Comparison of ENCODE assay signal across 9 cellular contexts in genomic region chr2:127640082-127641072, GRCh38. TPM values are rescaled to one million over a fixed set of nuclear protein-coding genes. Genes with fewer than 3 reads are reported as not detected.
A peak's percentile ranks its signal among the peaks of the same experiment; 100 is the strongest.
DNase-seq lines count a peak whose midpoint lies in the region; ATAC-seq lines count a peak whose summit lies in the region.
"Had no signal": no experiment of that assay in that cellular context is flagged by ENCODE, and none has a peak within 500 bp of the region (broad histone marks: within the 10 kb centered on the region; RNA-seq: fewer than 3 reads in every experiment).

No MANE protein-coding gene starts in this region.

- no peaks in the 10 kb centered on the region for H3K27me3 Mint-ChIP-seq in activated naive CD4-positive, alpha-beta T cell treated with anti-CD3 and anti-CD28 coated beads for 36 hours (ENCODE audit: low read depth)

- peak overlapping the region; percentile 75 for H3K27ac ChIP-seq in muscle layer of colon (ENCODE audit: low read depth, low read length)

- DNase-seq in activated naive CD4-positive, alpha-beta T cell treated with anti-CD3 and anti-CD28 coated beads for 36 hours, result peak; percentile 65
- DNase-seq in G401 (ENCODE audit: low spot score) (no peak), NCI-H748 (lab: John Stamatoyannopoulos, UW; ENCODE audit: unreplicated experiment) (no peak), NCI-H526 treated with DMSO at 0.1 percent for 48 hours (lab: John Stamatoyannopoulos, UW) (no peak)

- H3K9ac ChIP-seq in muscle layer of colon (ENCODE audit: low read length), result no peak overlapping the region

- CTCF ChIA-PET in activated naive CD4-positive, alpha-beta T cell treated with anti-CD3 and anti-CD28 coated beads for 36 hours (lab: Charles Lee), result interaction anchor here (0.5 to 3.7 kb wide), 7 partner anchors 10 to 161 kb away, joined by 3 to 30 read pairs (median 3); no protein-coding TSS in a partner anchor

- peak overlapping the region; percentile 71 for H3K27ac Mint-ChIP-seq in activated naive CD4-positive, alpha-beta T cell treated with anti-CD3 and anti-CD28 coated beads for 36 hours

- peak; percentile 67 for ATAC-seq in GM18511 (IDR thresholded peaks at IDR 0.05; ENCODE audit: unreplicated experiment)
- ATAC-seq in HG03520 (IDR thresholded peaks at IDR 0.05; ENCODE audit: unreplicated experiment), result peak; percentile 37
- ATAC-seq in HG02623 (IDR thresholded peaks at IDR 0.05; ENCODE audit: unreplicated experiment), result no peak
- ATAC-seq: Panc1 had no signal

- peaks cover 54% of the 10 kb centered on the region for H3K4me1 Mint-ChIP-seq in activated naive CD4-positive, alpha-beta T cell treated with anti-CD3 and anti-CD28 coated beads for 36 hours (ENCODE audit: low read depth)

- H3K4me1 ChIP-seq in muscle layer of colon (ENCODE audit: insufficient read depth, low read length), result peaks cover 32% of the 10 kb centered on the region

- no peaks in the 10 kb centered on the region for H3K27me3 ChIP-seq in muscle layer of colon (ENCODE audit: control insufficient read depth in 1 of 2, insufficient read depth in 2 of 2, low read length in 2 of 2)

- no peak overlapping the region for H3K4me3 ChIP-seq in muscle layer of colon (ENCODE audit: low read depth in 1 of 2, low read length in 2 of 2)

- H3K36me3 ChIP-seq in muscle layer of colon (ENCODE audit: insufficient read depth, low read length), result peaks cover 54% of the 10 kb centered on the region

- intact Hi-C loops in activated naive CD4-positive, alpha-beta T cell treated with anti-CD3 and anti-CD28 coated beads for 36 hours (cut with micrococcal nuclease), result loop anchor here (1.0 to 10.0 kb wide), 7 partner anchors 50 to 558 kb away; partner anchors contain the start of genes IWS1, SAP130, SFT2D3 and WDR33

- H3K36me3 Mint-ChIP-seq in activated naive CD4-positive, alpha-beta T cell treated with anti-CD3 and anti-CD28 coated beads for 36 hours (ENCODE audit: low read depth), result peaks cover 3% of the 10 kb centered on the region

- in situ Hi-C loops in G401 (cut with HindIII; ENCODE audit: low sequenced_read_pairs), result no loop called here

- peak overlapping the region; percentile 65 for H3K4me3 Mint-ChIP-seq in activated naive CD4-positive, alpha-beta T cell treated with anti-CD3 and anti-CD28 coated beads for 36 hours

- no peaks in the 10 kb centered on the region for H3K9me3 ChIP-seq in muscle layer of colon (ENCODE audit: low read length)

- H3K9me3 Mint-ChIP-seq in activated naive CD4-positive, alpha-beta T cell treated with anti-CD3 and anti-CD28 coated beads for 36 hours, result no peaks in the 10 kb centered on the region

RNA-seq across cellular contexts. Expression of gene GPR17, which starts 5.6 kb away (rescaled TPM):
- not detected for total RNA-seq in activated naive CD4-positive, alpha-beta T cell treated with anti-CD3 and anti-CD28 coated beads for 36 hours
- total RNA-seq in G401 (2014; rRNA removed; shearing (Covaris generic)), result not detected in 2 replicates

RNA-seq across cellular contexts. Expression of gene LIMS2, which starts 35.0 kb away (rescaled TPM):
- 10 to 100 TPM; 14.6 to 15.5 TPM for total RNA-seq in activated naive CD4-positive, alpha-beta T cell treated with anti-CD3 and anti-CD28 coated beads for 36 hours
- 1.8 and 5.8 TPM in 2 replicates for total RNA-seq in G401 (2014; rRNA removed; shearing (Covaris generic))
